ENCODE assay signal across 1 cellular context in genomic region chr13:48816696-48817095, GRCh38.
TF ChIP-seq lines count a peak whose summit lies in the region.

No MANE protein-coding gene starts in this region.

TF ChIP-seq in A549, 52 proteins besides CTCF, POLR2A, EP300 and RAD21 (continued from another document):
- no peak for TF ChIP-seq HMGXB4 (CRISPR knock-in tag; IDR thresholded peaks at IDR 0.05; ENCODE audit: borderline replicate concordance)
- TF ChIP-seq FOSL2 (IDR thresholded peaks at IDR 0.05): no peak
- no peak for TF ChIP-seq FOSL2 (CRISPR knock-in tag; IDR thresholded peaks at IDR 0.05)
- TF ChIP-seq TFCP2L1 (CRISPR knock-in tag; IDR thresholded peaks at IDR 0.05): no peak
- TF ChIP-seq TP53 (CRISPR knock-in tag; IDR thresholded peaks at IDR 0.05): no peak
- no peak for TF ChIP-seq MAX (IDR thresholded peaks at IDR 0.05)
- TF ChIP-seq ESRRA (IDR thresholded peaks at IDR 0.05; ENCODE audit: borderline replicate concordance, low read length): no peak
